1 cellular context compared by ENCODE assay signal in the genomic region with DNA sequence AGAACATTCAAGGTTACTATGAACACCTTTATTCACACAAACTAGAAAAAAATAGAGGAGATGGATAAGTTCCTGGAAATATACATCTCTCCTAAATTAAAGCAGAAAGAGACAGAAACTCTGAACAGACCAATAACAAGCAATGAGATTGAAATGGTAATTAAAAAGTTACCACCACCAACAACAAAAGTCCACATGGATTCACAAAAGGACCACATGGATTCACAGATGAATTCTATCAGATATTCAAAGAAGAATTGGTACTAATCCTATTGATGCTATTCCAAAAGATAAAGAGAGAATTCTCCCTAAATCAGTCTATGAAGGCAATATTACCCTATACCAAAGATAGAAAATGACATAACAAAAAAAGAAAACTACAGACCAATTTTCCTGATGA.
TF ChIP-seq lines count a peak whose summit lies in the region.

No MANE protein-coding gene starts in this region.

TF ChIP-seq in HepG2, 621 proteins besides CTCF, POLR2A, EP300 and RAD21 (continued from another document):
- TF ChIP-seq HMG20A (CRISPR knock-in tag; IDR thresholded peaks at IDR 0.05; ENCODE audit: borderline replicate concordance), result no peak
- no peak for TF ChIP-seq ZNF17 (CRISPR knock-in tag; IDR thresholded peaks at IDR 0.05)
